In the genomic region with DNA sequence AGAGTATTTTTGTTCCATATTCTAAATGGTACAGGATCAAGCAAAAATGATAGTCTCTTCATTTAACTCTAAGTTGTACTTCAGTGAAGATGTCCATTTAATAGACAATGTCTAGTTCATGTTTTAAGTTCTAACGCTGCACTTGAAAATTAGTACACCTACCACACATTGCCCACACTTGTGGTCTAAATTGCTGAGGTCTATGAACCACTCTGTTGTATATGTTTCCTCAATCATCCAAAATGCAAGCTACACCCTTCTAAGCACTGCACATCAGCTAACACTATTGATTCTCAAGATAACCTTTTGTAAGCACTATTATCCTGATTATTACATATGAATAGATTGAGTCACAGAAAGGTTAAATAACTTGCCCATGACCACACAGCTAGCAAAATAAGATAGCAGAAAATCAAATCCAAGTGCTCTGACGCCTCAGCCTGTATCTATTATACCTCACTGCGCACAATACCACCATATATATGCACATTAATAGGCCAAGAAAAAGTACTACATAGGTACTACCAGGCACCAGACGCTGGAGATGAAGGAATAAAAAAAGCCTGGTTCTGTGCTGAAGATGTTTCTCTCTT, we compare ENCODE assay signal across 18 cellular contexts.
"Had no signal": no experiment of that assay in that cellular context is flagged by ENCODE, and none has a peak within 500 bp of the region (broad histone marks: within the 10 kb centered on the region; RNA-seq: fewer than 3 reads in every experiment).

No MANE protein-coding gene starts in this region.

- H3K4me3 Mint-ChIP-seq: activated T-helper 1 cell treated with anti-CD3 and anti-CD28 coated beads, Interleukin-12 subunit alpha, Interleukin-12 subunit beta, Interleukin-2, Interleukin-4 antibody, amounts not matched to agents 30 ng/mL and 10 ng/mL and 1 ng/mL, durations not matched to agents 14 hours and 24 hours and 36 hours; endodermal cell; neural progenitor cell; T-cell had no signal

- H3K9me3 ChIP-seq: left lung, prostate gland, right atrium auricular region, stomach had no signal

- H3K4me2 ChIP-seq: neural progenitor cell had no signal

- H3K4me1 ChIP-seq: prostate gland had no signal

- H3K9me3 Mint-ChIP-seq: activated T-helper 1 cell treated with anti-CD3 and anti-CD28 coated beads, Interleukin-12 subunit alpha, Interleukin-12 subunit beta, Interleukin-2, Interleukin-4 antibody, amounts not matched to agents 30 ng/mL and 10 ng/mL and 1 ng/mL, durations not matched to agents 14 hours and 24 hours and 36 hours; endodermal cell; neural progenitor cell; T-cell had no signal

- H3K9ac ChIP-seq: neural progenitor cell had no signal

- H3K27ac ChIP-seq: foreskin keratinocyte, left lung, neural progenitor cell, prostate gland, right atrium auricular region had no signal

- H2AFZ ChIP-seq: neural progenitor cell had no signal

- H3K36me3 ChIP-seq: left lung, neural progenitor cell, prostate gland, right atrium auricular region, stomach had no signal

- H3K27ac Mint-ChIP-seq: activated naive CD4-positive, alpha-beta T cell treated with anti-CD3 and anti-CD28 coated beads, Interleukin-2, amount 50 U/mL, for 72 hours; activated T-helper 1 cell treated with anti-CD3 and anti-CD28 coated beads, Interleukin-12 subunit alpha, Interleukin-12 subunit beta, Interleukin-2, Interleukin-4 antibody, amounts not matched to agents 30 ng/mL and 10 ng/mL and 1 ng/mL, durations not matched to agents 14 hours and 24 hours and 36 hours; endodermal cell; neural progenitor cell; T-cell had no signal

- H3K36me3 Mint-ChIP-seq: activated naive CD4-positive, alpha-beta T cell treated with anti-CD3 and anti-CD28 coated beads, Interleukin-2, amount 50 U/mL, for 72 hours; neural progenitor cell; T-cell had no signal

- ATAC-seq: activated naive CD4-positive, alpha-beta T cell treated with anti-CD3 and anti-CD28 coated beads, Interleukin-2, amount 50 U/mL, for 72 hours; foreskin keratinocyte; left lung; T-cell had no signal

- H3K4me3 ChIP-seq: left lung, neural progenitor cell, prostate gland, right atrium auricular region, stomach had no signal

- DNase-seq: activated CD4-positive, alpha-beta T cell treated with anti-CD3 and anti-CD28 coated beads for 1 hour; activated gamma-delta T cell treated with Interleukin-2 at 50 U/mL for 16 hours; activated T-cell treated with anti-CD3 and anti-CD28 coated beads for 4 hours; endodermal cell; foreskin keratinocyte; kidney; left lung; mammary epithelial cell; stimulated activated CD4-positive, alpha-beta T cell treated with anti-CD3 and anti-CD28 coated beads, Interleukin-2, amount 100 ng/mL, for 24 hours; stomach; T-cell; T1000; trophoblast cell had no signal

- H3K27me3 ChIP-seq: foreskin keratinocyte, left lung, neural progenitor cell, right atrium auricular region, stomach had no signal
